30 cellular contexts compared by ENCODE assay signal in genomic region chr12:123576611-123577010, GRCh38.
"Had no signal": no experiment of that assay in that cellular context is flagged by ENCODE, and none has a peak within 500 bp of the region (broad histone marks: within the 10 kb centered on the region; RNA-seq: fewer than 3 reads in every experiment).

No MANE protein-coding gene starts in this region.

- H3K36me3 Mint-ChIP-seq: naive B cell; natural killer cell treated with Interleukin-12 subunit alpha and Interleukin-12 subunit beta and Interleukin-15 and Interleukin-18, amount 100 ng/mL, for 72 hours had no signal

- H3K9ac ChIP-seq: neural progenitor cell, parathyroid adenoma had no signal

- DNase-seq: colonic mucosa; effector CD8-positive, alpha-beta T cell; endodermal cell; heart left ventricle; left cardiac atrium; left lung; mesenchymal stem cell; mucosa of descending colon; naive B cell; small intestine; stimulated activated CD4-positive, alpha-beta T cell treated with anti-CD3 and anti-CD28 coated beads, Interleukin-15, amount 100 ng/mL, for 24 hours; stimulated activated CD4-positive, alpha-beta T cell treated with anti-CD3 and anti-CD28 coated beads, Interleukin-2, amount 100 ng/mL, for 48 hours; stimulated activated naive B cell treated with anti-CD40 and anti-IgM and Interleukin-4, amounts not matched to agents 10 μg/mL and 1 μg/mL and 100 μg/mL, for 72 hours; upper lobe of left lung had no signal

- H3K4me1 Mint-ChIP-seq: endodermal cell; mesothelial cell of epicardium; stimulated activated naive B cell treated with anti-CD40 and anti-IgM and Interleukin-4, amounts not matched to agents 10 μg/mL and 1 μg/mL and 100 μg/mL, for 72 hours had no signal

- H3K4me1 ChIP-seq: colonic mucosa, neural progenitor cell, parathyroid adenoma, right lobe of liver, tibial nerve had no signal

- H3K4me3 ChIP-seq: colonic mucosa, gastroesophageal sphincter, heart left ventricle, hepatocyte, left lung, mucosa of descending colon, neural progenitor cell, right lobe of liver, thoracic aorta, tibial nerve, upper lobe of left lung had no signal

- H3K27ac ChIP-seq: colonic mucosa, epithelial cell of prostate, gastroesophageal sphincter, heart left ventricle, hepatocyte, left lung, neural progenitor cell, parathyroid adenoma, right lobe of liver, thoracic aorta, tibial nerve, upper lobe of left lung had no signal

- H3K27me3 ChIP-seq: colonic mucosa, gastroesophageal sphincter, heart left ventricle, hepatocyte, left lung, neural progenitor cell, right lobe of liver, tibial nerve, upper lobe of left lung had no signal

- H3K27ac Mint-ChIP-seq: dendritic cell treated with granulocyte-macrophage colony-stimulating factor and Interleukin-4, amounts not matched to agents 40 ng/mL and 50 ng/mL, for 4 days; endodermal cell; mesothelial cell of epicardium; naive B cell; natural killer cell treated with Interleukin-12 subunit alpha and Interleukin-12 subunit beta and Interleukin-15 and Interleukin-18, amount 100 ng/mL, for 72 hours; neural progenitor cell; progenitor cell of endocrine pancreas; stimulated activated naive B cell treated with anti-CD40 and anti-IgM and Interleukin-4, amounts not matched to agents 10 μg/mL and 1 μg/mL and 100 μg/mL, for 72 hours; stimulated activated naive CD8-positive, alpha-beta T cell treated with anti-CD3 and anti-CD28 coated beads, Interleukin-15, Interleukin-2, amounts not matched to agents 100 ng/mL and 50 ng/mL, for 24 hours had no signal

- H3K4me3 Mint-ChIP-seq: dendritic cell treated with granulocyte-macrophage colony-stimulating factor and Interleukin-4, amounts not matched to agents 40 ng/mL and 50 ng/mL, for 4 days; endodermal cell; mesothelial cell of epicardium; natural killer cell treated with Interleukin-12 subunit alpha and Interleukin-12 subunit beta and Interleukin-15 and Interleukin-18, amount 100 ng/mL, for 72 hours; neural progenitor cell; stimulated activated naive B cell treated with anti-CD40 and anti-IgM and Interleukin-4, amounts not matched to agents 10 μg/mL and 1 μg/mL and 100 μg/mL, for 72 hours; stimulated activated naive CD8-positive, alpha-beta T cell treated with anti-CD3 and anti-CD28 coated beads, Interleukin-15, Interleukin-2, amounts not matched to agents 100 ng/mL and 50 ng/mL, for 24 hours had no signal

- H3K79me2 ChIP-seq: parathyroid adenoma had no signal

- H3K9me3 ChIP-seq: colonic mucosa, gastroesophageal sphincter, left lung, mucosa of descending colon, right lobe of liver, thoracic aorta, tibial nerve, upper lobe of left lung had no signal

- H3K36me3 ChIP-seq: colonic mucosa, gastroesophageal sphincter, left lung, neural progenitor cell, right lobe of liver, thoracic aorta had no signal

- ATAC-seq: esophagus mucosa; gastroesophageal sphincter; heart left ventricle; left cardiac atrium; left lung; mucosa of descending colon; natural killer cell treated with Interleukin-12 subunit alpha and Interleukin-12 subunit beta and Interleukin-15 and Interleukin-18, amount 100 ng/mL, for 72 hours; right lobe of liver; stimulated activated naive B cell treated with anti-CD40 and anti-IgM and Interleukin-4, amounts not matched to agents 10 μg/mL and 1 μg/mL and 100 μg/mL, for 72 hours had no signal

- H2AFZ ChIP-seq: hepatocyte, neural progenitor cell, parathyroid adenoma had no signal

- FAIRE-seq: islet of Langerhans, small intestine, urothelium cell line had no signal

- H3K9me3 Mint-ChIP-seq: dendritic cell treated with granulocyte-macrophage colony-stimulating factor and Interleukin-4, amounts not matched to agents 40 ng/mL and 50 ng/mL, for 4 days; naive B cell; natural killer cell treated with Interleukin-12 subunit alpha and Interleukin-12 subunit beta and Interleukin-15 and Interleukin-18, amount 100 ng/mL, for 72 hours; neural progenitor cell; stimulated activated naive B cell treated with anti-CD40 and anti-IgM and Interleukin-4, amounts not matched to agents 10 μg/mL and 1 μg/mL and 100 μg/mL, for 72 hours; stimulated activated naive CD8-positive, alpha-beta T cell treated with anti-CD3 and anti-CD28 coated beads, Interleukin-15, Interleukin-2, amounts not matched to agents 100 ng/mL and 50 ng/mL, for 24 hours had no signal

- H3K27me3 Mint-ChIP-seq: naive B cell; progenitor cell of endocrine pancreas; stimulated activated naive B cell treated with anti-CD40 and anti-IgM and Interleukin-4, amounts not matched to agents 10 μg/mL and 1 μg/mL and 100 μg/mL, for 72 hours; stimulated activated naive CD8-positive, alpha-beta T cell treated with anti-CD3 and anti-CD28 coated beads, Interleukin-15, Interleukin-2, amounts not matched to agents 100 ng/mL and 50 ng/mL, for 24 hours had no signal

- H3K4me2 ChIP-seq: hepatocyte, neural progenitor cell had no signal
